Comparison of ENCODE assay signal across 8 cellular contexts in genomic region chr1:101237229-101237837, GRCh38. TPM values are rescaled to one million over a fixed set of nuclear protein-coding genes. Genes with fewer than 3 reads are reported as not detected.
DNase-seq lines count a peak whose midpoint lies in the region; ATAC-seq and TF ChIP-seq lines count a peak whose summit lies in the region.

No MANE protein-coding gene starts in this region.

- ATAC-seq in stimulated activated effector memory CD8-positive, alpha-beta T cell treated with anti-CD3 and anti-CD28 coated beads, Interleukin-12 subunit alpha, Interleukin-12 subunit beta, amount 100 ng/mL, for 72 hours: no peak
- ATAC-seq in HG03135 (IDR thresholded peaks at IDR 0.05; ENCODE audit: unreplicated experiment) (no peak), GM21737 (IDR thresholded peaks at IDR 0.05; ENCODE audit: unreplicated experiment) (no peak)

- DNase-seq in NCI-H1105 treated with DMSO at 0.1 percent for 48 hours (lab: John Stamatoyannopoulos, UW): peak; percentile 39
- DNase-seq in NCI-H1105 (lab: John Stamatoyannopoulos, UW): no peak
- DNase-seq in NB4 (ENCODE audit: low read depth): peak; percentile 71
- no peak for DNase-seq in ascending aorta (ENCODE audit: low spot score in 2 of 2)
- peak in 1 of 2 donors; percentile 54 for DNase-seq in stimulated activated effector memory CD8-positive, alpha-beta T cell treated with anti-CD3 and anti-CD28 coated beads, Interleukin-12 subunit alpha, Interleukin-12 subunit beta, amount 100 ng/mL, for 72 hours (ENCODE audit: low spot score in 2 of 2)

- H3K9me3 ChIP-seq in ascending aorta (no peaks in the 10 kb centered on the region), iPS-18c (ENCODE audit: control insufficient read depth, insufficient read depth, low read length) (peaks cover 3% of the 10 kb centered on the region)

- peak overlapping the region; percentile 16 for H3K4me3 ChIP-seq in NB4 (ENCODE audit: low read depth, low read length)
- H3K4me3 ChIP-seq in ascending aorta: peak overlapping the region; percentile 82 to 84
- H3K4me3 ChIP-seq in iPS-18c (ENCODE audit: insufficient read depth, low read depth, low read length): peak overlapping the region; percentile 77

- intact Hi-C loops in ascending aorta (cut with DNase I): loop anchor here (5.0 to 10.0 kb wide), 2 partner anchors 50 to 343 kb away; partner anchors contain the start of genes EXTL2 and SLC30A7

- H3K36me3 Mint-ChIP-seq in stimulated activated effector memory CD8-positive, alpha-beta T cell treated with anti-CD3 and anti-CD28 coated beads, Interleukin-12 subunit alpha, Interleukin-12 subunit beta, amount 100 ng/mL, for 72 hours: peaks cover 74% of the 10 kb centered on the region

- TF ChIP-seq POLR2A in NB4 (IDR thresholded peaks at IDR 0.05; ENCODE audit: extremely low read depth, insufficient read length): no peak

- peaks cover 63% of the 10 kb centered on the region for H3K4me1 Mint-ChIP-seq in stimulated activated effector memory CD8-positive, alpha-beta T cell treated with anti-CD3 and anti-CD28 coated beads, Interleukin-12 subunit alpha, Interleukin-12 subunit beta, amount 100 ng/mL, for 72 hours

- H3K4me1 ChIP-seq in ascending aorta: peaks cover 0 to 12% of the 10 kb centered on the region in 2 donors

- peak overlapping the region; percentile 97 for H3K4me3 Mint-ChIP-seq in stimulated activated effector memory CD8-positive, alpha-beta T cell treated with anti-CD3 and anti-CD28 coated beads, Interleukin-12 subunit alpha, Interleukin-12 subunit beta, amount 100 ng/mL, for 72 hours

- H3K27ac Mint-ChIP-seq in stimulated activated effector memory CD8-positive, alpha-beta T cell treated with anti-CD3 and anti-CD28 coated beads, Interleukin-12 subunit alpha, Interleukin-12 subunit beta, amount 100 ng/mL, for 72 hours: peak overlapping the region; percentile 98

- TF ChIP-seq CTCF in NB4 (IDR thresholded peaks at IDR 0.05; ENCODE audit: low read depth, low read length): no peak
- TF ChIP-seq CTCF in ascending aorta (IDR thresholded peaks at IDR 0.05): no peak

- no peaks in the 10 kb centered on the region for H3K9me3 Mint-ChIP-seq in stimulated activated effector memory CD8-positive, alpha-beta T cell treated with anti-CD3 and anti-CD28 coated beads, Interleukin-12 subunit alpha, Interleukin-12 subunit beta, amount 100 ng/mL, for 72 hours

- H3K27ac ChIP-seq in ascending aorta: peak overlapping the region in 1 of 2 donors; percentile 67

- H3K36me3 ChIP-seq in ascending aorta: peaks cover 0 to 7% of the 10 kb centered on the region in 2 donors

- no peaks in the 10 kb centered on the region for H3K27me3 ChIP-seq in ascending aorta

RNA-seq across cellular contexts. Expression of gene S1PR1, which starts 0.5 kb away (rescaled TPM):
- total RNA-seq in ascending aorta: 291 TPM

Comparison
In these comparisons a context has a peak if more than half of its experiments do, and no peak if none do; other contexts are left out.
1. DNase-seq: peak in NCI-H1105 treated with DMSO at 0.1 percent for 48 hours (single experiment) and NB4 (single experiment); none in NCI-H1105 (single experiment) and ascending aorta (0 of 2).
2. H3K4me3 ChIP-seq: peak in every context shown above with its lines; median percentile 83 in ascending aorta; 77 in iPS-18c; 16 in NB4.